ENCODE assay signal across 1 cellular context in the genomic region with DNA sequence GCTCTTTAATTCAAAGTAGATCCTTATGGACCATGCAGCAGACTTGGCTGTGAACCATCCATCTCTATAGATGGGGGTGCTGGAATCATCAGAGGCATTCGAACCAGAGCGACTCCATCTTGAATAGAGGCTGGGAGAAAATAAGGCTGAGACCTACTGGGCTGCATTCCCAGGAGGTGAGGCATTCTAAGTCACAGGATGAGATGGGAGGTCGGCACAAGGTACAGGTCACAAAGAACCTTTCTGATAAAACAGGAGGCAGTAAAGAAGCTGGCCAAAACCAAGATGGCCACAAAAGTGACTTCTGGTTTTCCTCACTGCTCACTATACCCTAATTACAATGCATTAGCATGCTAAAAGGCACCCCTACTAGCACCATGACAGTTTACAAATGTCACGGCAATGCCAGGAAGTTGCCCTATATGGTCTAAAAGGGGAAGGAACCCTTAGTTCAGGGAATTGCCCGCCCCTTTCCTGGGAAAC.
TF ChIP-seq lines count a peak whose summit lies in the region.

No MANE protein-coding gene starts in this region.

TF ChIP-seq in K562, 482 proteins besides CTCF, POLR2A, EP300 and RAD21 (continued from another document and continues in another):
- TF ChIP-seq, protein P1, sequence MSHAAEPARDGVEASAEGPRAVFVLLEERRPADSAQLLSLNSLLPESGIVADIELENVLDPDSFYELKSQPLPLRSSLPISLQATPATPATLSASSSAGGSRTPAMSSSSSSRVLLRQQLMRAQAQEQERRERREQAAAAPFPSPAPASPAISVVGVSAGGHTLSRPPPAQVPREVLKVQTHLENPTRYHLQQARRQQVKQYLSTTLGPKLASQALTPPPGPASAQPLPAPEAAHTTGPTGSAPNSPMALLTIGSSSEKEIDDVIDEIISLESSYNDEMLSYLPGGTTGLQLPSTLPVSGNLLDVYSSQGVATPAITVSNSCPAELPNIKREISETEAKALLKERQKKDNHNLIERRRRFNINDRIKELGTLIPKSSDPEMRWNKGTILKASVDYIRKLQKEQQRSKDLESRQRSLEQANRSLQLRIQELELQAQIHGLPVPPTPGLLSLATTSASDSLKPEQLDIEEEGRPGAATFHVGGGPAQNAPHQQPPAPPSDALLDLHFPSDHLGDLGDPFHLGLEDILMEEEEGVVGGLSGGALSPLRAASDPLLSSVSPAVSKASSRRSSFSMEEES (CRISPR knock-in tag; IDR thresholded peaks at IDR 0.05): no peak
- no peak for TF ChIP-seq RBM15 (IDR thresholded peaks at IDR 0.05; ENCODE audit: insufficient read depth, low read length)
- no peak for TF ChIP-seq NR2C2 (CRISPR knock-in tag; IDR thresholded peaks at IDR 0.05)
- peak; percentile 51; the same call in 1 of the 2 replicates for TF ChIP-seq NR2C2 (tag; IDR thresholded peaks at IDR 0.05)
- TF ChIP-seq MCM3 (IDR thresholded peaks at IDR 0.05): no peak
- TF ChIP-seq POLR3A (IDR thresholded peaks at IDR 0.05; ENCODE audit: borderline replicate concordance, extremely low read depth, insufficient read depth, insufficient read length): no peak
- TF ChIP-seq KHSRP (IDR thresholded peaks at IDR 0.05): no peak
- no peak for TF ChIP-seq IRF2 (CRISPR knock-in tag; IDR thresholded peaks at IDR 0.05)
- no peak for TF ChIP-seq PHB2 (IDR thresholded peaks at IDR 0.05; ENCODE audit: low read depth)
- TF ChIP-seq ZBTB8A (IDR thresholded peaks at IDR 0.05; ENCODE audit: partially characterized antibody): no peak
- no peak for TF ChIP-seq ZNF232 (CRISPR knock-in tag; IDR thresholded peaks at IDR 0.05)
- TF ChIP-seq STAT5B (CRISPR knock-in tag; IDR thresholded peaks at IDR 0.05): no peak
- no peak for TF ChIP-seq SMAD2 (IDR thresholded peaks at IDR 0.05; ENCODE audit: low read depth, low read length)
- TF ChIP-seq, protein P2, sequence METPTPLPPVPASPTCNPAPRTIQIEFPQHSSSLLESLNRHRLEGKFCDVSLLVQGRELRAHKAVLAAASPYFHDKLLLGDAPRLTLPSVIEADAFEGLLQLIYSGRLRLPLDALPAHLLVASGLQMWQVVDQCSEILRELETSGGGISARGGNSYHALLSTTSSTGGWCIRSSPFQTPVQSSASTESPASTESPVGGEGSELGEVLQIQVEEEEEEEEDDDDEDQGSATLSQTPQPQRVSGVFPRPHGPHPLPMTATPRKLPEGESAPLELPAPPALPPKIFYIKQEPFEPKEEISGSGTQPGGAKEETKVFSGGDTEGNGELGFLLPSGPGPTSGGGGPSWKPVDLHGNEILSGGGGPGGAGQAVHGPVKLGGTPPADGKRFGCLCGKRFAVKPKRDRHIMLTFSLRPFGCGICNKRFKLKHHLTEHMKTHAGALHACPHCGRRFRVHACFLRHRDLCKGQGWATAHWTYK (CRISPR knock-in tag; IDR thresholded peaks at IDR 0.05): peak; percentile 98
- TF ChIP-seq KLF10 (CRISPR knock-in tag; IDR thresholded peaks at IDR 0.05): no peak
- no peak for TF ChIP-seq FUS (optimal IDR thresholded peaks at IDR 0.05; ENCODE audit: low read depth, low read length)
- TF ChIP-seq FOXP1 (CRISPR knock-in tag; IDR thresholded peaks at IDR 0.05): no peak
- TF ChIP-seq NCOA6 (IDR thresholded peaks at IDR 0.05): no peak
- TF ChIP-seq, protein P3, sequence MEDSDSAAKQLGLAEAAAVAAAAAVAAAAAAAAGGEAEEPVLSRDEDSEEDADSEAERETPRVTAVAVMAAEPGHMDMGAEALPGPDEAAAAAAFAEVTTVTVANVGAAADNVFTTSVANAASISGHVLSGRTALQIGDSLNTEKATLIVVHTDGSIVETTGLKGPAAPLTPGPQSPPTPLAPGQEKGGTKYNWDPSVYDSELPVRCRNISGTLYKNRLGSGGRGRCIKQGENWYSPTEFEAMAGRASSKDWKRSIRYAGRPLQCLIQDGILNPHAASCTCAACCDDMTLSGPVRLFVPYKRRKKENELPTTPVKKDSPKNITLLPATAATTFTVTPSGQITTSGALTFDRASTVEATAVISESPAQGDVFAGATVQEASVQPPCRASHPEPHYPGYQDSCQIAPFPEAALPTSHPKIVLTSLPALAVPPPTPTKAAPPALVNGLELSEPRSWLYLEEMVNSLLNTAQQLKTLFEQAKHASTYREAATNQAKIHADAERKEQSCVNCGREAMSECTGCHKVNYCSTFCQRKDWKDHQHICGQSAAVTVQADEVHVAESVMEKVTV (CRISPR knock-in tag; IDR thresholded peaks at IDR 0.05): no peak
- TF ChIP-seq, protein P4, sequence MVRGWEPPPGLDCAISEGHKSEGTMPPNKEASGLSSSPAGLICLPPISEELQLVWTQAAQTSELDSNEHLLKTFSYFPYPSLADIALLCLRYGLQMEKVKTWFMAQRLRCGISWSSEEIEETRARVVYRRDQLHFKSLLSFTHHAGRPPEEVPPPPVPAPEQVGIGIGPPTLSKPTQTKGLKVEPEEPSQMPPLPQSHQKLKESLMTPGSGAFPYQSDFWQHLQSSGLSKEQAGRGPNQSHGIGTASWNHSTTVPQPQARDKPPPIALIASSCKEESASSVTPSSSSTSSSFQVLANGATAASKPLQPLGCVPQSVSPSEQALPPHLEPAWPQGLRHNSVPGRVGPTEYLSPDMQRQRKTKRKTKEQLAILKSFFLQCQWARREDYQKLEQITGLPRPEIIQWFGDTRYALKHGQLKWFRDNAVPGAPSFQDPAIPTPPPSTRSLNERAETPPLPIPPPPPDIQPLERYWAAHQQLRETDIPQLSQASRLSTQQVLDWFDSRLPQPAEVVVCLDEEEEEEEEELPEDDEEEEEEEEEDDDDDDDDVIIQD (CRISPR knock-in tag; IDR thresholded peaks at IDR 0.05): no peak
- no peak for TF ChIP-seq KAT7 (CRISPR knock-in tag; IDR thresholded peaks at IDR 0.05; ENCODE audit: borderline replicate concordance)
- TF ChIP-seq TEAD1 (CRISPR knock-in tag; IDR thresholded peaks at IDR 0.05): peak in 1 of 2 experiments; percentile 80; a peak in 2 of 4 replicates
- 0 out of 2 replicates have a peak, but pooled peaks have one; percentile 34 for TF ChIP-seq ZNF311 (CRISPR knock-in tag; IDR thresholded peaks at IDR 0.05)
- no peak for TF ChIP-seq ZBTB7A (IDR thresholded peaks at IDR 0.05; ENCODE audit: borderline replicate concordance, control insufficient read depth, low read depth, low read length)
- no peak for TF ChIP-seq MEF2A (IDR thresholded peaks at IDR 0.05; ENCODE audit: control insufficient read depth, low read depth, low read length)
- no peak for TF ChIP-seq SMC3 (conservative IDR thresholded peaks at IDR 0.05; ENCODE audit: insufficient read depth, low read depth, low read length)
- TF ChIP-seq ZNF668 (CRISPR knock-in tag; IDR thresholded peaks at IDR 0.05): no peak
- peak; percentile 71 for TF ChIP-seq ELF2 (CRISPR knock-in tag; IDR thresholded peaks at IDR 0.05)
- TF ChIP-seq JUN (IDR thresholded peaks at IDR 0.05; ENCODE audit: borderline replicate concordance, low read depth, low read length): no peak
- TF ChIP-seq JUN (CRISPR knock-in tag; IDR thresholded peaks at IDR 0.05; ENCODE audit: borderline replicate concordance): no peak
- TF ChIP-seq, protein P5, sequence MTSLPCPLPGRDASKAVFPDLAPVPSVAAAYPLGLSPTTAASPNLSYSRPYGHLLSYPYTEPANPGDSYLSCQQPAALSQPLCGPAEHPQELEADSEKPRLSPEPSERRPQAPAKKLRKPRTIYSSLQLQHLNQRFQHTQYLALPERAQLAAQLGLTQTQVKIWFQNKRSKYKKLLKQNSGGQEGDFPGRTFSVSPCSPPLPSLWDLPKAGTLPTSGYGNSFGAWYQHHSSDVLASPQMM (CRISPR knock-in tag; IDR thresholded peaks at IDR 0.05): no peak
- TF ChIP-seq, protein P6, sequence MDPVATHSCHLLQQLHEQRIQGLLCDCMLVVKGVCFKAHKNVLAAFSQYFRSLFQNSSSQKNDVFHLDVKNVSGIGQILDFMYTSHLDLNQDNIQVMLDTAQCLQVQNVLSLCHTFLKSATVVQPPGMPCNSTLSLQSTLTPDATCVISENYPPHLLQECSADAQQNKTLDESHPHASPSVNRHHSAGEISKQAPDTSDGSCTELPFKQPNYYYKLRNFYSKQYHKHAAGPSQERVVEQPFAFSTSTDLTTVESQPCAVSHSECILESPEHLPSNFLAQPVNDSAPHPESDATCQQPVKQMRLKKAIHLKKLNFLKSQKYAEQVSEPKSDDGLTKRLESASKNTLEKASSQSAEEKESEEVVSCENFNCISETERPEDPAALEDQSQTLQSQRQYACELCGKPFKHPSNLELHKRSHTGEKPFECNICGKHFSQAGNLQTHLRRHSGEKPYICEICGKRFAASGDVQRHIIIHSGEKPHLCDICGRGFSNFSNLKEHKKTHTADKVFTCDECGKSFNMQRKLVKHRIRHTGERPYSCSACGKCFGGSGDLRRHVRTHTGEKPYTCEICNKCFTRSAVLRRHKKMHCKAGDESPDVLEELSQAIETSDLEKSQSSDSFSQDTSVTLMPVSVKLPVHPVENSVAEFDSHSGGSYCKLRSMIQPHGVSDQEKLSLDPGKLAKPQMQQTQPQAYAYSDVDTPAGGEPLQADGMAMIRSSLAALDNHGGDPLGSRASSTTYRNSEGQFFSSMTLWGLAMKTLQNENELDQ (CRISPR knock-in tag; IDR thresholded peaks at IDR 0.05; ENCODE audit: borderline replicate concordance): no peak
- TF ChIP-seq ZKSCAN3 (CRISPR knock-in tag; IDR thresholded peaks at IDR 0.05): peak; percentile 32; the same call in 1 of the 2 replicates
- TF ChIP-seq, protein P7, sequence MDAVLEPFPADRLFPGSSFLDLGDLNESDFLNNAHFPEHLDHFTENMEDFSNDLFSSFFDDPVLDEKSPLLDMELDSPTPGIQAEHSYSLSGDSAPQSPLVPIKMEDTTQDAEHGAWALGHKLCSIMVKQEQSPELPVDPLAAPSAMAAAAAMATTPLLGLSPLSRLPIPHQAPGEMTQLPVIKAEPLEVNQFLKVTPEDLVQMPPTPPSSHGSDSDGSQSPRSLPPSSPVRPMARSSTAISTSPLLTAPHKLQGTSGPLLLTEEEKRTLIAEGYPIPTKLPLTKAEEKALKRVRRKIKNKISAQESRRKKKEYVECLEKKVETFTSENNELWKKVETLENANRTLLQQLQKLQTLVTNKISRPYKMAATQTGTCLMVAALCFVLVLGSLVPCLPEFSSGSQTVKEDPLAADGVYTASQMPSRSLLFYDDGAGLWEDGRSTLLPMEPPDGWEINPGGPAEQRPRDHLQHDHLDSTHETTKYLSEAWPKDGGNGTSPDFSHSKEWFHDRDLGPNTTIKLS (IDR thresholded peaks at IDR 0.05; ENCODE audit: borderline replicate concordance, low read depth): no peak
- no peak for TF ChIP-seq PRPF4 (IDR thresholded peaks at IDR 0.05; ENCODE audit: insufficient read depth, low read depth, low read length, poor library complexity, severe bottlenecking)
- no peak for TF ChIP-seq CXXC5 (CRISPR knock-in tag; IDR thresholded peaks at IDR 0.05)
- TF ChIP-seq ZNF184 (CRISPR knock-in tag; IDR thresholded peaks at IDR 0.05): no peak
- TF ChIP-seq SETDB1 (IDR thresholded peaks at IDR 0.05; ENCODE audit: low read length): no peak
- TF ChIP-seq, protein P8, sequence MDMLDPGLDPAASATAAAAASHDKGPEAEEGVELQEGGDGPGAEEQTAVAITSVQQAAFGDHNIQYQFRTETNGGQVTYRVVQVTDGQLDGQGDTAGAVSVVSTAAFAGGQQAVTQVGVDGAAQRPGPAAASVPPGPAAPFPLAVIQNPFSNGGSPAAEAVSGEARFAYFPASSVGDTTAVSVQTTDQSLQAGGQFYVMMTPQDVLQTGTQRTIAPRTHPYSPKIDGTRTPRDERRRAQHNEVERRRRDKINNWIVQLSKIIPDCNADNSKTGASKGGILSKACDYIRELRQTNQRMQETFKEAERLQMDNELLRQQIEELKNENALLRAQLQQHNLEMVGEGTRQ (CRISPR knock-in tag; IDR thresholded peaks at IDR 0.05): no peak
- no peak for TF ChIP-seq NR2F6 (CRISPR knock-in tag; IDR thresholded peaks at IDR 0.05)
- TF ChIP-seq NR3C1 (CRISPR knock-in tag; IDR thresholded peaks at IDR 0.05): no peak
- no peak for TF ChIP-seq BMI1 (IDR thresholded peaks at IDR 0.05; ENCODE audit: low read length)
- no peak for TF ChIP-seq SRSF3 (IDR thresholded peaks at IDR 0.05; ENCODE audit: insufficient read depth, low read length)
- no peak for TF ChIP-seq FOXJ2 (tag; IDR thresholded peaks at IDR 0.05)
- TF ChIP-seq, protein P9, sequence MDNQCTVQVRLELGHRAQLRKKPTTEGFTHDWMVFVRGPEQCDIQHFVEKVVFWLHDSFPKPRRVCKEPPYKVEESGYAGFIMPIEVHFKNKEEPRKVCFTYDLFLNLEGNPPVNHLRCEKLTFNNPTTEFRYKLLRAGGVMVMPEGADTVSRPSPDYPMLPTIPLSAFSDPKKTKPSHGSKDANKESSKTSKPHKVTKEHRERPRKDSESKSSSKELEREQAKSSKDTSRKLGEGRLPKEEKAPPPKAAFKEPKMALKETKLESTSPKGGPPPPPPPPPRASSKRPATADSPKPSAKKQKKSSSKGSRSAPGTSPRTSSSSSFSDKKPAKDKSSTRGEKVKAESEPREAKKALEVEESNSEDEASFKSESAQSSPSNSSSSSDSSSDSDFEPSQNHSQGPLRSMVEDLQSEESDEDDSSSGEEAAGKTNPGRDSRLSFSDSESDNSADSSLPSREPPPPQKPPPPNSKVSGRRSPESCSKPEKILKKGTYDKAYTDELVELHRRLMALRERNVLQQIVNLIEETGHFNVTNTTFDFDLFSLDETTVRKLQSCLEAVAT (IDR thresholded peaks at IDR 0.05): no peak
- TF ChIP-seq DDX20 (tag; IDR thresholded peaks at IDR 0.05; ENCODE audit: low read depth): peak; percentile 79; the same call in 1 of the 2 replicates
- no peak for TF ChIP-seq BHLHE40 (IDR thresholded peaks at IDR 0.05; ENCODE audit: low read length)
- TF ChIP-seq, protein P10, sequence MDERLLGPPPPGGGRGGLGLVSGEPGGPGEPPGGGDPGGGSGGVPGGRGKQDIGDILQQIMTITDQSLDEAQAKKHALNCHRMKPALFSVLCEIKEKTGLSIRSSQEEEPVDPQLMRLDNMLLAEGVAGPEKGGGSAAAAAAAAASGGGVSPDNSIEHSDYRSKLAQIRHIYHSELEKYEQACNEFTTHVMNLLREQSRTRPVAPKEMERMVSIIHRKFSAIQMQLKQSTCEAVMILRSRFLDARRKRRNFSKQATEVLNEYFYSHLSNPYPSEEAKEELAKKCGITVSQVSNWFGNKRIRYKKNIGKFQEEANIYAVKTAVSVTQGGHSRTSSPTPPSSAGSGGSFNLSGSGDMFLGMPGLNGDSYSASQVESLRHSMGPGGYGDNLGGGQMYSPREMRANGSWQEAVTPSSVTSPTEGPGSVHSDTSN (CRISPR knock-in tag; IDR thresholded peaks at IDR 0.05; ENCODE audit: low read depth): no peak
- TF ChIP-seq, protein P10 (tag; conservative IDR thresholded peaks at IDR 0.05; ENCODE audit: low read depth): peak; percentile 54
